1 cellular context compared by ENCODE assay signal in genomic region chr6:47134476-47135189, GRCh38.
TF ChIP-seq lines count a peak whose summit lies in the region.

No MANE protein-coding gene starts in this region.

TF ChIP-seq in K562, 482 proteins besides CTCF, POLR2A, EP300 and RAD21 (continued from another document and continues in another):
- TF ChIP-seq, protein P1, sequence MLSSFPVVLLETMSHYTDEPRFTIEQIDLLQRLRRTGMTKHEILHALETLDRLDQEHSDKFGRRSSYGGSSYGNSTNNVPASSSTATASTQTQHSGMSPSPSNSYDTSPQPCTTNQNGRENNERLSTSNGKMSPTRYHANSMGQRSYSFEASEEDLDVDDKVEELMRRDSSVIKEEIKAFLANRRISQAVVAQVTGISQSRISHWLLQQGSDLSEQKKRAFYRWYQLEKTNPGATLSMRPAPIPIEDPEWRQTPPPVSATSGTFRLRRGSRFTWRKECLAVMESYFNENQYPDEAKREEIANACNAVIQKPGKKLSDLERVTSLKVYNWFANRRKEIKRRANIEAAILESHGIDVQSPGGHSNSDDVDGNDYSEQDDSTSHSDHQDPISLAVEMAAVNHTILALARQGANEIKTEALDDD (IDR thresholded peaks at IDR 0.05), result peak; percentile 88
- TF ChIP-seq CBFA2T3 (IDR thresholded peaks at IDR 0.05) (peak; percentile 94), CBX3 (IDR thresholded peaks at IDR 0.05; ENCODE audit: borderline replicate concordance in 1 of 2, low read length in 2 of 2) (peak in 1 of 2 experiments; percentile 91; a peak in 2 of 3 replicates), SMARCC2 (IDR thresholded peaks at IDR 0.05; ENCODE audit: low read depth) (peak; percentile 100), GATAD2B (IDR thresholded peaks at IDR 0.05; ENCODE audit: borderline replicate concordance) (peak; percentile 99), KHSRP (IDR thresholded peaks at IDR 0.05) (peak; percentile 75), TOE1 (IDR thresholded peaks at IDR 0.05; ENCODE audit: borderline replicate concordance) (0 out of 2 replicates have a peak, but pooled peaks have one; percentile 65), TOE1 (CRISPR knock-in tag; IDR thresholded peaks at IDR 0.05; ENCODE audit: borderline replicate concordance, low read depth) (no peak), NRF1 (conservative IDR thresholded peaks at IDR 0.05 in 1 of 2, IDR thresholded peaks at IDR 0.05 in 1 of 2) (0 out of 4 replicates have a peak, but pooled peaks of 1 of the 2 experiments have one; percentile 25), KDM1A (IDR thresholded peaks at IDR 0.05) (peak; percentile 86 to 88), TAF1 (IDR thresholded peaks at IDR 0.05; ENCODE audit: control insufficient read depth, extremely low read depth, insufficient read depth, low read length, severe bottlenecking) (peak; percentile 13), MYC (IDR thresholded peaks at IDR 0.05; ENCODE audit: low read depth, low read length) (0 out of 2 replicates have a peak, but pooled peaks have one; percentile 43), MYC (CRISPR knock-in tag; IDR thresholded peaks at IDR 0.05; ENCODE audit: borderline replicate concordance, low read depth) (no peak), HLTF (IDR thresholded peaks at IDR 0.05) (0 out of 2 replicates have a peak, but pooled peaks have one; percentile 27), RBFOX2 (IDR thresholded peaks at IDR 0.05; ENCODE audit: low read depth, low read length) (peak; percentile 22; the same call in 1 of the 2 replicates), ZNF354B (CRISPR knock-in tag; IDR thresholded peaks at IDR 0.05) (no peak), SRF (CRISPR knock-in tag; IDR thresholded peaks at IDR 0.05) (peak in 1 of 2 experiments; percentile 88; a peak in 1 of 4 replicates), ZNF639 (CRISPR knock-in tag; conservative IDR thresholded peaks at IDR 0.05 in 1 of 2, IDR thresholded peaks at IDR 0.05 in 1 of 2) (peak in 1 of 2 experiments; percentile 34; a peak in 1 of 4 replicates), SPI1 (IDR thresholded peaks at IDR 0.05; ENCODE audit: borderline replicate concordance, low read depth, low read length) (peak; percentile 94), L3MBTL2 (IDR thresholded peaks at IDR 0.05) (peak; percentile 45; the same call in 1 of the 2 replicates), PML (IDR thresholded peaks at IDR 0.05; ENCODE audit: low read length) (peak; percentile 58; the same call in 1 of the 2 replicates), FOXA1 (IDR thresholded peaks at IDR 0.05; ENCODE audit: borderline replicate concordance) (peak; percentile 96), CHD4 (IDR thresholded peaks at IDR 0.05; ENCODE audit: insufficient read depth, insufficient replicate concordance, low read depth, low read length, poor library complexity, severe bottlenecking) (peak; percentile 20), TRIM28 (IDR thresholded peaks at IDR 0.05) (peak; percentile 65; the same call in 1 of the 2 replicates), TBL1XR1 (IDR thresholded peaks at IDR 0.05; ENCODE audit: low read length in 2 of 2) (peak in 1 of 2 experiments; percentile 89; a peak in 2 of 4 replicates), TRIM25 (IDR thresholded peaks at IDR 0.05; ENCODE audit: borderline replicate concordance) (peak; percentile 76; the same call in 1 of the 2 replicates), MEF2D (tag; conservative IDR thresholded peaks at IDR 0.05; ENCODE audit: low read depth) (peak; percentile 84), ILF3 (IDR thresholded peaks at IDR 0.05; ENCODE audit: borderline replicate concordance) (0 out of 2 replicates have a peak, but pooled peaks have one; percentile 27), HDGF (IDR thresholded peaks at IDR 0.05) (no peak), TRIM24 (IDR thresholded peaks at IDR 0.05) (peak; percentile 86 to 94), ZNF316 (IDR thresholded peaks at IDR 0.05) (peak; percentile 43; the same call in 1 of the 2 replicates), BACH1 (tag; IDR thresholded peaks at IDR 0.05) (no peak), SMARCA4 (IDR thresholded peaks at IDR 0.05) (peak; percentile 100), ZNF77 (CRISPR knock-in tag; IDR thresholded peaks at IDR 0.05) (no peak), CREB1 (IDR thresholded peaks at IDR 0.05) (peak; percentile 82; the same call in 1 of the 2 replicates), CREB1 (CRISPR knock-in tag; IDR thresholded peaks at IDR 0.05) (no peak), NBN (IDR thresholded peaks at IDR 0.05; ENCODE audit: low read depth) (peak; percentile 93), STAT5A (IDR thresholded peaks at IDR 0.05; ENCODE audit: borderline replicate concordance, low read length) (peak; percentile 80), SNIP1 (IDR thresholded peaks at IDR 0.05; ENCODE audit: low read depth) (no peak), FOS (IDR thresholded peaks at IDR 0.05; ENCODE audit: extremely low read depth, insufficient read length) (peak; percentile 83), CXXC5 (CRISPR knock-in tag; IDR thresholded peaks at IDR 0.05) (peak; percentile 42; the same call in 1 of the 2 replicates)
- TF ChIP-seq, protein P2, sequence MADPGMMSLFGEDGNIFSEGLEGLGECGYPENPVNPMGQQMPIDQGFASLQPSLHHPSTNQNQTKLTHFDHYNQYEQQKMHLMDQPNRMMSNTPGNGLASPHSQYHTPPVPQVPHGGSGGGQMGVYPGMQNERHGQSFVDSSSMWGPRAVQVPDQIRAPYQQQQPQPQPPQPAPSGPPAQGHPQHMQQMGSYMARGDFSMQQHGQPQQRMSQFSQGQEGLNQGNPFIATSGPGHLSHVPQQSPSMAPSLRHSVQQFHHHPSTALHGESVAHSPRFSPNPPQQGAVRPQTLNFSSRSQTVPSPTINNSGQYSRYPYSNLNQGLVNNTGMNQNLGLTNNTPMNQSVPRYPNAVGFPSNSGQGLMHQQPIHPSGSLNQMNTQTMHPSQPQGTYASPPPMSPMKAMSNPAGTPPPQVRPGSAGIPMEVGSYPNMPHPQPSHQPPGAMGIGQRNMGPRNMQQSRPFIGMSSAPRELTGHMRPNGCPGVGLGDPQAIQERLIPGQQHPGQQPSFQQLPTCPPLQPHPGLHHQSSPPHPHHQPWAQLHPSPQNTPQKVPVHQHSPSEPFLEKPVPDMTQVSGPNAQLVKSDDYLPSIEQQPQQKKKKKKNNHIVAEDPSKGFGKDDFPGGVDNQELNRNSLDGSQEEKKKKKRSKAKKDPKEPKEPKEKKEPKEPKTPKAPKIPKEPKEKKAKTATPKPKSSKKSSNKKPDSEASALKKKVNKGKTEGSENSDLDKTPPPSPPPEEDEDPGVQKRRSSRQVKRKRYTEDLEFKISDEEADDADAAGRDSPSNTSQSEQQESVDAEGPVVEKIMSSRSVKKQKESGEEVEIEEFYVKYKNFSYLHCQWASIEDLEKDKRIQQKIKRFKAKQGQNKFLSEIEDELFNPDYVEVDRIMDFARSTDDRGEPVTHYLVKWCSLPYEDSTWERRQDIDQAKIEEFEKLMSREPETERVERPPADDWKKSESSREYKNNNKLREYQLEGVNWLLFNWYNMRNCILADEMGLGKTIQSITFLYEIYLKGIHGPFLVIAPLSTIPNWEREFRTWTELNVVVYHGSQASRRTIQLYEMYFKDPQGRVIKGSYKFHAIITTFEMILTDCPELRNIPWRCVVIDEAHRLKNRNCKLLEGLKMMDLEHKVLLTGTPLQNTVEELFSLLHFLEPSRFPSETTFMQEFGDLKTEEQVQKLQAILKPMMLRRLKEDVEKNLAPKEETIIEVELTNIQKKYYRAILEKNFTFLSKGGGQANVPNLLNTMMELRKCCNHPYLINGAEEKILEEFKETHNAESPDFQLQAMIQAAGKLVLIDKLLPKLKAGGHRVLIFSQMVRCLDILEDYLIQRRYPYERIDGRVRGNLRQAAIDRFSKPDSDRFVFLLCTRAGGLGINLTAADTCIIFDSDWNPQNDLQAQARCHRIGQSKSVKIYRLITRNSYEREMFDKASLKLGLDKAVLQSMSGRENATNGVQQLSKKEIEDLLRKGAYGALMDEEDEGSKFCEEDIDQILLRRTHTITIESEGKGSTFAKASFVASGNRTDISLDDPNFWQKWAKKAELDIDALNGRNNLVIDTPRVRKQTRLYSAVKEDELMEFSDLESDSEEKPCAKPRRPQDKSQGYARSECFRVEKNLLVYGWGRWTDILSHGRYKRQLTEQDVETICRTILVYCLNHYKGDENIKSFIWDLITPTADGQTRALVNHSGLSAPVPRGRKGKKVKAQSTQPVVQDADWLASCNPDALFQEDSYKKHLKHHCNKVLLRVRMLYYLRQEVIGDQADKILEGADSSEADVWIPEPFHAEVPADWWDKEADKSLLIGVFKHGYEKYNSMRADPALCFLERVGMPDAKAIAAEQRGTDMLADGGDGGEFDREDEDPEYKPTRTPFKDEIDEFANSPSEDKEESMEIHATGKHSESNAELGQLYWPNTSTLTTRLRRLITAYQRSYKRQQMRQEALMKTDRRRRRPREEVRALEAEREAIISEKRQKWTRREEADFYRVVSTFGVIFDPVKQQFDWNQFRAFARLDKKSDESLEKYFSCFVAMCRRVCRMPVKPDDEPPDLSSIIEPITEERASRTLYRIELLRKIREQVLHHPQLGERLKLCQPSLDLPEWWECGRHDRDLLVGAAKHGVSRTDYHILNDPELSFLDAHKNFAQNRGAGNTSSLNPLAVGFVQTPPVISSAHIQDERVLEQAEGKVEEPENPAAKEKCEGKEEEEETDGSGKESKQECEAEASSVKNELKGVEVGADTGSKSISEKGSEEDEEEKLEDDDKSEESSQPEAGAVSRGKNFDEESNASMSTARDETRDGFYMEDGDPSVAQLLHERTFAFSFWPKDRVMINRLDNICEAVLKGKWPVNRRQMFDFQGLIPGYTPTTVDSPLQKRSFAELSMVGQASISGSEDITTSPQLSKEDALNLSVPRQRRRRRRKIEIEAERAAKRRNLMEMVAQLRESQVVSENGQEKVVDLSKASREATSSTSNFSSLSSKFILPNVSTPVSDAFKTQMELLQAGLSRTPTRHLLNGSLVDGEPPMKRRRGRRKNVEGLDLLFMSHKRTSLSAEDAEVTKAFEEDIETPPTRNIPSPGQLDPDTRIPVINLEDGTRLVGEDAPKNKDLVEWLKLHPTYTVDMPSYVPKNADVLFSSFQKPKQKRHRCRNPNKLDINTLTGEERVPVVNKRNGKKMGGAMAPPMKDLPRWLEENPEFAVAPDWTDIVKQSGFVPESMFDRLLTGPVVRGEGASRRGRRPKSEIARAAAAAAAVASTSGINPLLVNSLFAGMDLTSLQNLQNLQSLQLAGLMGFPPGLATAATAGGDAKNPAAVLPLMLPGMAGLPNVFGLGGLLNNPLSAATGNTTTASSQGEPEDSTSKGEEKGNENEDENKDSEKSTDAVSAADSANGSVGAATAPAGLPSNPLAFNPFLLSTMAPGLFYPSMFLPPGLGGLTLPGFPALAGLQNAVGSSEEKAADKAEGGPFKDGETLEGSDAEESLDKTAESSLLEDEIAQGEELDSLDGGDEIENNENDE (IDR thresholded peaks at IDR 0.05; ENCODE audit: low read depth, low read length), result no peak
- TF ChIP-seq, protein P3, sequence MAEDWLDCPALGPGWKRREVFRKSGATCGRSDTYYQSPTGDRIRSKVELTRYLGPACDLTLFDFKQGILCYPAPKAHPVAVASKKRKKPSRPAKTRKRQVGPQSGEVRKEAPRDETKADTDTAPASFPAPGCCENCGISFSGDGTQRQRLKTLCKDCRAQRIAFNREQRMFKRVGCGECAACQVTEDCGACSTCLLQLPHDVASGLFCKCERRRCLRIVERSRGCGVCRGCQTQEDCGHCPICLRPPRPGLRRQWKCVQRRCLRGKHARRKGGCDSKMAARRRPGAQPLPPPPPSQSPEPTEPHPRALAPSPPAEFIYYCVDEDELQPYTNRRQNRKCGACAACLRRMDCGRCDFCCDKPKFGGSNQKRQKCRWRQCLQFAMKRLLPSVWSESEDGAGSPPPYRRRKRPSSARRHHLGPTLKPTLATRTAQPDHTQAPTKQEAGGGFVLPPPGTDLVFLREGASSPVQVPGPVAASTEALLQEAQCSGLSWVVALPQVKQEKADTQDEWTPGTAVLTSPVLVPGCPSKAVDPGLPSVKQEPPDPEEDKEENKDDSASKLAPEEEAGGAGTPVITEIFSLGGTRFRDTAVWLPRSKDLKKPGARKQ (CRISPR knock-in tag; IDR thresholded peaks at IDR 0.05), result no peak
- TF ChIP-seq, protein P4, sequence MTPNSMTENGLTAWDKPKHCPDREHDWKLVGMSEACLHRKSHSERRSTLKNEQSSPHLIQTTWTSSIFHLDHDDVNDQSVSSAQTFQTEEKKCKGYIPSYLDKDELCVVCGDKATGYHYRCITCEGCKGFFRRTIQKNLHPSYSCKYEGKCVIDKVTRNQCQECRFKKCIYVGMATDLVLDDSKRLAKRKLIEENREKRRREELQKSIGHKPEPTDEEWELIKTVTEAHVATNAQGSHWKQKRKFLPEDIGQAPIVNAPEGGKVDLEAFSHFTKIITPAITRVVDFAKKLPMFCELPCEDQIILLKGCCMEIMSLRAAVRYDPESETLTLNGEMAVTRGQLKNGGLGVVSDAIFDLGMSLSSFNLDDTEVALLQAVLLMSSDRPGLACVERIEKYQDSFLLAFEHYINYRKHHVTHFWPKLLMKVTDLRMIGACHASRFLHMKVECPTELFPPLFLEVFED (CRISPR knock-in tag; conservative IDR thresholded peaks at IDR 0.05), result 0 out of 2 replicates have a peak, but pooled peaks have one; percentile 57
